Comparison of ENCODE assay signal across 8 cellular contexts in genomic region chr16:89720520-89720858, GRCh38. TPM values are rescaled to one million over a fixed set of nuclear protein-coding genes. Genes with fewer than 3 reads are reported as not detected.
DNase-seq lines count a peak whose midpoint lies in the region; ATAC-seq and TF ChIP-seq lines count a peak whose summit lies in the region.

No MANE protein-coding gene starts in this region.

- no peak overlapping the region for H3K23ac ChIP-seq in mesenchymal stem cell (ENCODE audit: low read length in 2 of 2)

- H4K20me1 ChIP-seq in GM23248 (ENCODE audit: insufficient read depth), result no peaks in the 10 kb centered on the region

- H3K14ac ChIP-seq in mesenchymal stem cell (ENCODE audit: low read length in 2 of 2), result peak overlapping the region in 1 of 2 experiments; percentile 30

- H3K36me3 ChIP-seq in GM23248 (ENCODE audit: low read depth) (peaks cover under 1% of the 10 kb centered on the region; the same call in 1 of the 2 replicates), mesenchymal stem cell (ENCODE audit: control insufficient read depth in 1 of 2, insufficient read depth in 2 of 2, low read depth in 1 of 2, low read length in 2 of 2) (peaks cover 39 to 61% of the 10 kb centered on the region in 2 experiments), aorta (ENCODE audit: control insufficient read depth in 1 of 2, insufficient read depth in 2 of 2, low read length in 1 of 2) (peaks cover 0 to 4% of the 10 kb centered on the region in 2 donors)

- H3F3A ChIP-seq in GM23248 (ENCODE audit: insufficient read depth), result peaks cover 22% of the 10 kb centered on the region

- no peak overlapping the region for H2BK5ac ChIP-seq in mesenchymal stem cell (ENCODE audit: low read depth, low read length, poor library complexity, severe bottlenecking)

- DNase-seq in GM12865 (ENCODE audit: low read depth), result no peak
- peak; percentile 68 for DNase-seq in GM23248
- DNase-seq in NB4 (ENCODE audit: low read depth), result no peak
- DNase-seq in dermis blood vessel endothelial cell, result peak; percentile 42
- DNase-seq in mesenchymal stem cell, result peak; percentile 58
- DNase-seq in aorta, result no peak
- no peak for DNase-seq in kidney glomerular epithelial cell (lab: John Stamatoyannopoulos, UW)

- TF ChIP-seq CTCF in GM12865 (IDR thresholded peaks at IDR 0.05; ENCODE audit: insufficient read depth, low read depth, low read length, missing control alignments), result no peak
- TF ChIP-seq CTCF in NB4 (IDR thresholded peaks at IDR 0.05; ENCODE audit: low read depth, low read length), result no peak

- H2AFZ ChIP-seq in GM23248 (peak overlapping the region; percentile 49), mesenchymal stem cell (ENCODE audit: low read depth, low read length) (peak overlapping the region; percentile 30)

- peak overlapping the region in 1 of 2 experiments; percentile 76 for H2BK12ac ChIP-seq in mesenchymal stem cell (ENCODE audit: low read length in 2 of 2)

- no peak overlapping the region for H2AK5ac ChIP-seq in mesenchymal stem cell (ENCODE audit: low read length, severe bottlenecking)

- H3K4me1 ChIP-seq in GM23248 (ENCODE audit: insufficient read depth), result peaks cover 17% of the 10 kb centered on the region
- H3K4me1 ChIP-seq in mesenchymal stem cell (ENCODE audit: control insufficient read depth, insufficient read depth, low read depth, low read length), result peaks cover 36% of the 10 kb centered on the region
- no peaks in the 10 kb centered on the region for H3K4me1 ChIP-seq in aorta (ENCODE audit: control insufficient read depth in 1 of 2, insufficient read depth in 2 of 2, low read length in 2 of 2)

- intact Hi-C loops in aorta (cut with DNase I), result loop anchor here in 1 of 2 donors (2.0 kb wide), 1 partner anchor 20 kb away; the partner anchor contains the start of gene SPATA2L

- H3K9me3 ChIP-seq in GM23248 (ENCODE audit: low read depth) (no peaks in the 10 kb centered on the region), mesenchymal stem cell (ENCODE audit: control insufficient read depth, low read length) (no peaks in the 10 kb centered on the region), aorta (ENCODE audit: control insufficient read depth, low read length) (no peaks in the 10 kb centered on the region)

- peak overlapping the region; percentile 81 to 93 for H3K18ac ChIP-seq in mesenchymal stem cell (ENCODE audit: low read depth in 1 of 2, low read length in 2 of 2)

- in situ Hi-C loops in GM23248 (cut with MboI), result no loop called here

- no peak for TF ChIP-seq POLR2A in NB4 (IDR thresholded peaks at IDR 0.05; ENCODE audit: extremely low read depth, insufficient read length)

- peak overlapping the region; percentile 86 for H3K27ac ChIP-seq in GM23248
- H3K27ac ChIP-seq in mesenchymal stem cell (ENCODE audit: low read length, poor library complexity, severe bottlenecking), result peak overlapping the region; percentile 17
- H3K27ac ChIP-seq in aorta (ENCODE audit: low read depth in 1 of 2, low read length in 2 of 2), result peak overlapping the region in 1 of 2 donors; percentile 55

- H3K4me2 ChIP-seq in GM23248 (ENCODE audit: unreplicated experiment) (peak overlapping the region; percentile 84), mesenchymal stem cell (ENCODE audit: low read length, poor library complexity, severe bottlenecking) (peak overlapping the region; percentile 75)

- H3K79me2 ChIP-seq in GM23248 (ENCODE audit: insufficient read depth), result peaks cover 59% of the 10 kb centered on the region

- peak overlapping the region; percentile 78 for H2BK15ac ChIP-seq in mesenchymal stem cell (ENCODE audit: low read depth, poor library complexity, severe bottlenecking)

- peak overlapping the region; percentile 81 for H3K9ac ChIP-seq in GM23248
- peak overlapping the region; percentile 86 for H3K9ac ChIP-seq in mesenchymal stem cell (ENCODE audit: low read length)

- peak overlapping the region; percentile 67 for H2BK120ac ChIP-seq in mesenchymal stem cell (ENCODE audit: low read depth, low read length)

- H3K79me1 ChIP-seq in mesenchymal stem cell (replicated peaks; ENCODE audit: low read length, poor library complexity, severe bottlenecking), result peaks cover 30% of the 10 kb centered on the region

- peak; percentile 43 for ATAC-seq in aorta (ENCODE audit: low FRiP score)
- no peak for ATAC-seq in HG03565 (IDR thresholded peaks at IDR 0.05; ENCODE audit: unreplicated experiment)

- no peaks in the 10 kb centered on the region for H3K9me2 ChIP-seq in GM23248 (ENCODE audit: insufficient read depth)

- H3K4ac ChIP-seq in mesenchymal stem cell (ENCODE audit: low read depth in 1 of 2, low read length in 2 of 2), result peak overlapping the region; percentile 79 to 86

- WGBS in GM23248 (ENCODE audit: low coverage in 1 of 2, low lambda C conversion rate in 2 of 2, missing lambda C conversion rate in 2 of 2), 2 experiments, result 1 to 4% methylated on average over 33 to 37 of the region's 39 CpGs
- WGBS in mesenchymal stem cell, result 1% methylated on average over 30 of the region's 39 CpGs
- WGBS in aorta, 2 donors, result 0 to 1% methylated on average over 18 to 39 of the region's 39 CpGs

- H3K27me3 ChIP-seq in GM23248 (replicated peaks; ENCODE audit: insufficient read depth) (no peaks in the 10 kb centered on the region), mesenchymal stem cell (ENCODE audit: control insufficient read depth in 1 of 2, insufficient read depth in 1 of 2, low read length in 2 of 2) (no peaks in the 10 kb centered on the region), aorta (ENCODE audit: control insufficient read depth in 1 of 2, insufficient read depth in 2 of 2, low read length in 1 of 2) (peaks cover 0 to 2% of the 10 kb centered on the region in 2 donors)

- H4K8ac ChIP-seq in mesenchymal stem cell (ENCODE audit: low read length), result peak overlapping the region; percentile 88

- peak overlapping the region; percentile 80 for H3K4me3 ChIP-seq in GM12865 (ENCODE audit: low read depth, low read length)
- peak overlapping the region; percentile 76 for H3K4me3 ChIP-seq in GM23248
- H3K4me3 ChIP-seq in NB4 (ENCODE audit: low read depth, low read length), result peak overlapping the region; percentile 68
- peak overlapping the region; percentile 89 to 96 for H3K4me3 ChIP-seq in mesenchymal stem cell (ENCODE audit: insufficient read depth in 1 of 2, low read depth in 1 of 2, low read length in 2 of 2)
- peak overlapping the region; percentile 70 to 71 for H3K4me3 ChIP-seq in aorta (ENCODE audit: low read length in 2 of 2)

- H4K91ac ChIP-seq in mesenchymal stem cell (ENCODE audit: low read length), result peak overlapping the region; percentile 97

RNA-seq across cellular contexts. Expression of gene VPS9D1, which starts 0.2 kb away (rescaled TPM):
- 15.8 and 19.5 TPM in 2 replicates for total RNA-seq in GM23248 (2014; rRNA removed; shearing (Covaris generic))
- polyA plus RNA-seq in GM23248 (2016; fragmentation: Nextera tagmentation; extraction: Ambion mirVana) (4.8 and 5.6 TPM in 2 replicates), aorta (10 to 100 TPM in 1 of 2 donors, 1 to 10 TPM in 1; 5.1 to 34.5 TPM)
- total RNA-seq in dermis blood vessel endothelial cell (5.8 and 7.3 TPM in 2 replicates), aorta (10 to 100 TPM; 10.3 to 15.3 TPM)
- 17.6 TPM for polyA plus RNA-seq in mesenchymal stem cell (2013, experiment 1 of 2)
- 17.7 TPM for polyA plus RNA-seq in mesenchymal stem cell (2013, experiment 2 of 2)

RNA-seq across cellular contexts. Expression of gene ZNF276, which starts 0.8 kb away (rescaled TPM):
- 12.0 and 19.3 TPM in 2 replicates for total RNA-seq in GM23248 (2014; rRNA removed; shearing (Covaris generic))
- polyA plus RNA-seq in GM23248 (2016; fragmentation: Nextera tagmentation; extraction: Ambion mirVana) (4.2 and 4.3 TPM in 2 replicates), aorta (10 to 100 TPM in 1 of 2 donors, 1 to 10 TPM in 1; 3.3 to 47.7 TPM)
- total RNA-seq in dermis blood vessel endothelial cell (27.4 and 44.2 TPM in 2 replicates), aorta (10 to 100 TPM; 23.6 to 30.4 TPM)
- polyA plus RNA-seq in mesenchymal stem cell (2013, experiment 1 of 2), result 9.2 TPM
- polyA plus RNA-seq in mesenchymal stem cell (2013, experiment 2 of 2), result 7.2 TPM

RNA-seq across cellular contexts. Expression of gene SPATA2L, which starts 19.0 kb away (rescaled TPM):
- total RNA-seq in GM23248 (2014; rRNA removed; shearing (Covaris generic)), result 19.2 and 27.5 TPM in 2 replicates
- 10.3 and 12.7 TPM in 2 replicates for polyA plus RNA-seq in GM23248 (2016; fragmentation: Nextera tagmentation; extraction: Ambion mirVana)
- total RNA-seq in dermis blood vessel endothelial cell, result 19.1 and 36.6 TPM in 2 replicates
- polyA plus RNA-seq in mesenchymal stem cell (2013, experiment 1 of 2), result 6.6 TPM
- 6.9 TPM for polyA plus RNA-seq in mesenchymal stem cell (2013, experiment 2 of 2)
- total RNA-seq in aorta, result 10 to 100 TPM in 1 of 2 donors, 1 to 10 TPM in 1; 9.1 to 13.4 TPM
- 10 to 100 TPM in 1 of 2 donors, 1 to 10 TPM in 1; 4.9 to 12.0 TPM for polyA plus RNA-seq in aorta

RNA-seq across cellular contexts. Expression of gene CDK10, which starts 34.0 kb away (rescaled TPM):
- 43.8 and 49.6 TPM in 2 replicates for total RNA-seq in GM23248 (2014; rRNA removed; shearing (Covaris generic))
- 51.9 and 52.8 TPM in 2 replicates for polyA plus RNA-seq in GM23248 (2016; fragmentation: Nextera tagmentation; extraction: Ambion mirVana)
- 48.2 and 71.1 TPM in 2 replicates for total RNA-seq in dermis blood vessel endothelial cell
- polyA plus RNA-seq in mesenchymal stem cell (2013, experiment 1 of 2), result 21.1 TPM
- 23.0 TPM for polyA plus RNA-seq in mesenchymal stem cell (2013, experiment 2 of 2)
- total RNA-seq in aorta, result 10 to 100 TPM; 29.9 to 71.1 TPM
- 100 to 1,000 TPM in 1 of 2 donors, 10 to 100 TPM in 1; 24.7 to 134 TPM for polyA plus RNA-seq in aorta

Comparison
In these comparisons a context has a peak if more than half of its experiments do, and no peak if none do; other contexts are left out.
1. DNase-seq: peak in GM23248 (single experiment), dermis blood vessel endothelial cell (single experiment) and mesenchymal stem cell (single experiment); none in GM12865 (single experiment), NB4 (single experiment), aorta (0 of 2) and kidney glomerular epithelial cell (single experiment).
2. Peak in every context shown above with its lines, with median percentiles within 50 percentile points of each other: H3K4me3 ChIP-seq.